Comparison of ENCODE assay signal across 17 cellular contexts in the genomic region with DNA sequence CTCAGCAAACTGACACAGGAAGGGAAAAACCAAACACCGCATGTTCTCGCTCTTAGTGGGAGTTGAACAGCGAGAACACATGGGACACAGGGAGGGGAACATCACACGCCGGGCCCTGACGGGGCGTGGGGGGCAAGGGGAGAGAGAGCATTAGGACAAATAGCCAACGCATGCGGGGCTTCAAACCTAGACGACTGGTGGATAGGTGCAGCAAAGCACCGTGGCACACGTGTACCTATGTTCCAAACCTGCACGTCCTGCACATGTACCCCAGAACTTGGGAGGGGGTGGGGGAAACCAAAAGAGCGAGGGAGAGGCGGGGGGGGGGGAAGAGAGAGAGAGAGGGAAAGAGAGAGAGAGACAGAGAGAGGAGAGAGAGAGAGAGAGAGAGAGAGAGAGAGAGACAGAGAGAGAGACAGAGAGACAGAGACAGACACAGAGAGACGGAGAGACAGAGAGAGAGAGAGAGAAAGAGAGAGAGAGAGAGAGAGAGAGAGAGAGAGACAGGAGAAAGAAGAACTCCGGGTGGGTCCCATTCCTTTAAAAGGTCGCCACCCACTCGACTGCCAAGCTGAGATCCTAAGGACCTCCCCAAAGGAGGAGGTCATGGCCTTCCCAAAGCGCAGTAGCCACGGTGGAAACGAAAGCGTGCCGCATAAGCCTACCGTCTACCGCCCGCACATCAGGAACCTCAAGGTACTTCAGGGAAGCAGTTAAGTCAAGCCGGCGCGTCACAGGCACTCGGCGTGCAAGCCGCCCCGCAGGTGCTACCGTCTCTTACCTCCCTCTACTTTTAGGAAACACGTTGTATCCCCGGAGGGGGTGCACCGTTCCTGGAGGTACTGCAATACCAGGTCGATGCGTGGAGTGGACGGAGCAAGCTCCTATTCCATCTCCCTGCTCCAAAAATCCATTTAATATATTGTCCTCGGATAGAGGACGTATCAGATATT. TPM values are rescaled to one million over a fixed set of nuclear protein-coding genes. Genes with fewer than 3 reads are reported as not detected.
"Had no signal": no experiment of that assay in that cellular context is flagged by ENCODE, and none has a peak within 500 bp of the region (broad histone marks: within the 10 kb centered on the region; RNA-seq: fewer than 3 reads in every experiment).

No MANE protein-coding gene starts in this region.

RNA-seq across cellular contexts. Expression of a gene that starts 37.1 kb away (rescaled TPM):
- total RNA-seq: cardiac muscle cell, cerebellum, liver, renal cortical epithelial cell, skeletal muscle tissue, suprapubic skin had no signal
- polyA plus RNA-seq: adrenal gland, aorta, cardiac muscle cell, keratinocyte, mammary epithelial cell had no signal

RNA-seq across cellular contexts. Expression of a gene that starts 42.4 kb away (rescaled TPM):
- total RNA-seq: activated T-helper 2 cell treated with anti-CD3 and anti-CD28 coated beads, Interferon-gamma antibody, Interleukin-2, Interleukin-4, amounts not matched to agents 10 μg/mL and 5 μg/mL and 100 μg/mL, durations not matched to agents 14 hours and 24 hours and 36 hours; adrenal gland; aorta; cerebellum; left cardiac atrium; liver; mammary epithelial cell; mesothelial cell of epicardium; osteocyte; posterior vena cava; renal cortical epithelial cell; right lobe of liver; skeletal muscle tissue; suprapubic skin; upper lobe of right lung had no signal
- polyA plus RNA-seq: adrenal gland, aorta, keratinocyte, mammary epithelial cell had no signal
